ENCODE assay signal across 16 cellular contexts in genomic region chr9:71472400-71472799, GRCh38.
DNase-seq lines count a peak whose midpoint lies in the region; ATAC-seq and TF ChIP-seq lines count a peak whose summit lies in the region.
"Had no signal": no experiment of that assay in that cellular context is flagged by ENCODE, and none has a peak within 500 bp of the region (broad histone marks: within the 10 kb centered on the region; RNA-seq: fewer than 3 reads in every experiment).

No MANE protein-coding gene starts in this region.

- intact Hi-C loops in testis (cut with DNase I; ENCODE audit: low total_unique reads): no loop called here

- no peak overlapping the region for H3K4me2 ChIP-seq in neural progenitor cell

- no peak overlapping the region for H2AFZ ChIP-seq in neural progenitor cell (replicated peaks)

- H3K27me3 ChIP-seq in endodermal cell (ENCODE audit: control insufficient read depth, insufficient read depth, low read length, poor library complexity, severe bottlenecking): no peaks in the 10 kb centered on the region
- H3K27me3 ChIP-seq in neural progenitor cell: no peaks in the 10 kb centered on the region
- H3K27me3 ChIP-seq in testis: no peaks in the 10 kb centered on the region

- peaks cover 5% of the 10 kb centered on the region for H3K9me3 ChIP-seq in endodermal cell (ENCODE audit: control insufficient read depth, low read length)
- H3K9me3 ChIP-seq in neural progenitor cell (ENCODE audit: low read depth): no peaks in the 10 kb centered on the region
- no peaks in the 10 kb centered on the region for H3K9me3 ChIP-seq in testis
- H3K9me3 ChIP-seq: BE2C, Caco-2, HAP-1 had no signal

- H3K9ac ChIP-seq in endodermal cell (ENCODE audit: extremely low read depth, low read length, poor library complexity, severe bottlenecking) (peak overlapping the region; percentile 22), neural progenitor cell (no peak overlapping the region)

- H3K4me1 Mint-ChIP-seq in endodermal cell (peaks cover 23% of the 10 kb centered on the region), neural progenitor cell (peaks cover 13% of the 10 kb centered on the region)

- H3K4me1 ChIP-seq in endodermal cell (ENCODE audit: control insufficient read depth, insufficient read depth, low read length) (peaks cover 7% of the 10 kb centered on the region), neural progenitor cell (peaks cover 9% of the 10 kb centered on the region), testis (no peaks in the 10 kb centered on the region)
- H3K4me1 ChIP-seq: BE2C, Caco-2, HAP-1 had no signal

- H3K36me3 ChIP-seq in endodermal cell (ENCODE audit: control insufficient read depth, insufficient read depth, low read length) (no peaks in the 10 kb centered on the region), neural progenitor cell (no peaks in the 10 kb centered on the region), testis (ENCODE audit: low read depth, missing control alignments) (no peaks in the 10 kb centered on the region)
- H3K36me3 ChIP-seq: BE2C, HAP-1 had no signal

- H3K27me3 Mint-ChIP-seq in endodermal cell (ENCODE audit: insufficient read depth) (no peaks in the 10 kb centered on the region), neural progenitor cell (ENCODE audit: insufficient read depth, low read depth) (no peaks in the 10 kb centered on the region)

- no peaks in the 10 kb centered on the region for H4K20me1 ChIP-seq in neural progenitor cell (ENCODE audit: low read depth)

- no peaks in the 10 kb centered on the region for H3K79me2 ChIP-seq in neural progenitor cell (ENCODE audit: low read depth)

- H3K27ac Mint-ChIP-seq in endodermal cell (peak overlapping the region; percentile 79), neural progenitor cell (no peak overlapping the region)
- H3K27ac Mint-ChIP-seq: CD4-positive, alpha-beta T cell had no signal

- H3K4me3 Mint-ChIP-seq in endodermal cell: peak overlapping the region; percentile 15
- H3K4me3 Mint-ChIP-seq in neural progenitor cell: no peak overlapping the region
- H3K4me3 Mint-ChIP-seq: CD4-positive, alpha-beta T cell had no signal

- DNase-seq in OCI-M1 (lab: John Stamatoyannopoulos, UW) (peak; percentile 70), endodermal cell (peak; percentile 58), neural progenitor cell (ENCODE audit: low spot score) (peak; percentile 11), testis (peak; percentile 54), GDM1 (lab: John Stamatoyannopoulos, UW) (no peak), occipital lobe (lab: John Stamatoyannopoulos, UW) (no peak)
- DNase-seq: ACHN; BE2C; C1 segment of cervical spinal cord; Caco-2; CD4-positive, alpha-beta T cell; DMS153; DMS79; GF-D8 had no signal

- TF ChIP-seq CTCF in endodermal cell (conservative IDR thresholded peaks at IDR 0.05) (no peak), neural progenitor cell (IDR thresholded peaks at IDR 0.05) (no peak), testis (IDR thresholded peaks at IDR 0.05) (no peak)

- ATAC-seq in GM18858 (IDR thresholded peaks at IDR 0.05; ENCODE audit: unreplicated experiment): no peak

- TF ChIP-seq POLR2A in testis (IDR thresholded peaks at IDR 0.05): no peak

- no peak overlapping the region for H3K27ac ChIP-seq in endodermal cell (ENCODE audit: low read depth, low read length)
- H3K27ac ChIP-seq in neural progenitor cell: no peak overlapping the region
- peak overlapping the region; percentile 44 to 46 for H3K27ac ChIP-seq in testis

- WGBS in endodermal cell (ENCODE audit: insufficient coverage in 1 of 2, insufficient read length in 1 of 2), 2 experiments: 36 to 56% methylated on average over 2 to 3 of the region's 3 CpGs
- 37 to 42% methylated on average over 3 of the region's 3 CpGs for WGBS in testis, 2 donors

- H3F3A ChIP-seq in neural progenitor cell (ENCODE audit: low read depth): no peaks in the 10 kb centered on the region

- H3K36me3 Mint-ChIP-seq in endodermal cell (ENCODE audit: low read depth): no peaks in the 10 kb centered on the region
- H3K36me3 Mint-ChIP-seq in neural progenitor cell: peaks cover 2% of the 10 kb centered on the region

- peaks cover 7% of the 10 kb centered on the region for H3K9me3 Mint-ChIP-seq in endodermal cell
- peaks cover 12% of the 10 kb centered on the region for H3K9me3 Mint-ChIP-seq in neural progenitor cell
- H3K9me3 Mint-ChIP-seq: CD4-positive, alpha-beta T cell had no signal

- peak overlapping the region; percentile 54 for H3K4me3 ChIP-seq in endodermal cell (ENCODE audit: low read length)
- H3K4me3 ChIP-seq in neural progenitor cell: no peak overlapping the region
- no peak overlapping the region for H3K4me3 ChIP-seq in testis
- H3K4me3 ChIP-seq: HAP-1 had no signal

Comparison
In these comparisons a context has a peak if more than half of its experiments do, and no peak if none do; other contexts are left out.
1. DNase-seq: peak in OCI-M1 (single experiment), endodermal cell (single experiment), neural progenitor cell (single experiment) and testis (single experiment); none in GDM1 (single experiment) and occipital lobe (single experiment).
2. H3K27ac ChIP-seq: peak in testis (2 of 2); none in endodermal cell (single experiment) and neural progenitor cell (single experiment).